8 cellular contexts compared by ENCODE assay signal in the genomic region with DNA sequence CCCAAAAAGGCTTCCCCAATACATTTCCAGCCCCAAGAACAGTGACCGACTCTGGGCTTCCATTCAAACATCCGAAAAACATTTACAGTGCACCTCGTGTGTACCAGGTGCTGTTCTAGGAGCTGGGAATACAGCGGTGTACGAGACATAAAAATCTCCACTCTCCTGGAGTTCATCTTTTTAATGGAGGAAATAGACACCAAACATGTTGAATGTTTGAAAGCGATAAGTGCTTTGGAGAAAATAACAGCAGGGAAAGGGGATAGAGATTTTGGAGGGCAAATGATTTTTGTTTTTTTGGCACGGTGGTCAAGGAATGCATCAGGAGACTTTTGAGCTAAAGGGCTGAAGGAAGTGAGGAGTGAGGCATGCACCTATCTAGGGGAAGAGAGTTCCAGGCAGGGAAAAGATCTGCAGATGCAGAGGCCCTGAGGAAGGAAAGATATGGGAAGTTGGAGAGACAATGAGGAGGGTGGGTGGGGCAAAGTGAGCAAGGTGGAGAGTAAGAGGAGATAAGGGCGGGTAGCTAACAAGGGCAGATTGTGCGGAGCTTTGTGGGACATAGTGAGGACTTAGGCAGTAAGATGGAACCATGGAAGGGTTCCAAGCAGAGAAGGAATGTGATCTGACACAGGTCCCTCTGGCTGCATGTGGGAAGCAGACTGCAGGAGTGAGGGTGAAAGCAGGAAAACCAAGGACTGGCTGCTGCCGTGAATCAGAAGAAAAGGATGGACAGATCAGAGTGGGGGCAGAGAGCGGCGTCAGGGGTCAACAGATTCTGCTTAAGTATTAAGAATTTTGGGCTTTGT. TPM values are rescaled to one million over a fixed set of nuclear protein-coding genes. Genes with fewer than 3 reads are reported as not detected.
DNase-seq lines count a peak whose midpoint lies in the region; ATAC-seq and TF ChIP-seq lines count a peak whose summit lies in the region.

No MANE protein-coding gene starts in this region.

- intact Hi-C loops in esophagus squamous epithelium (cut with DNase I) (loop anchor here (10.0 kb wide), 1 partner anchor 52 kb away; no protein-coding TSS in a partner anchor), ovary (cut with DNase I) (loop anchor here in 2 of 4 donors (10.0 kb wide), 1 partner anchor 292 kb away; no protein-coding TSS in a partner anchor)

- H3K4me3 ChIP-seq in GM12875 (ENCODE audit: low read depth, low read length) (peak overlapping the region; percentile 95), SJCRH30 (peak overlapping the region; percentile 90), esophagus squamous epithelium (peak overlapping the region; percentile 63 to 92 (median 78)), ovary (peak overlapping the region; percentile 87)

- H3K9me3 ChIP-seq in SJCRH30 (replicated peaks) (no peaks in the 10 kb centered on the region), esophagus squamous epithelium (no peaks in the 10 kb centered on the region), ovary (no peaks in the 10 kb centered on the region)

- 49 to 53% methylated on average over 9 to 12 of the region's 12 CpGs for WGBS in esophagus squamous epithelium, 2 donors
- WGBS in ovary, 3 donors = 28 to 34% (median 29%) methylated on average over 12 of the region's 12 CpGs

- H3K27ac ChIP-seq in SJCRH30 = peak overlapping the region; percentile 81
- peak overlapping the region; percentile 80 to 91 (median 88) for H3K27ac ChIP-seq in esophagus squamous epithelium
- peak overlapping the region; percentile 67 to 81 for H3K27ac ChIP-seq in ovary

- TF ChIP-seq EP300 in ovary (IDR thresholded peaks at IDR 0.05) = no peak

- no peak for ATAC-seq in GM18907 (IDR thresholded peaks at IDR 0.05; ENCODE audit: unreplicated experiment)
- no peak for ATAC-seq in HG03039 (IDR thresholded peaks at IDR 0.05; ENCODE audit: unreplicated experiment)

- DNase-seq in SJCRH30 (peak in 1 of 2 experiments; percentile 52), esophagus squamous epithelium (lab: John Stamatoyannopoulos, UW) (no peak), ovary (no peak), retina (no peak), HEK293T (ENCODE audit: extremely low spot score) (no peak)

- POLR2A ChIA-PET in HEK293T (lab: Yijun Ruan, JAX) = interaction anchor here (1.0 to 3.6 kb wide), 10 partner anchors 8 to 124 kb away, joined by 3 to 27 read pairs (median 4); a partner anchor contains a TSS

- H3K4me1 ChIP-seq in SJCRH30 = peaks cover 29% of the 10 kb centered on the region
- peaks cover 6 to 50% (median 35%) of the 10 kb centered on the region in 3 donors for H3K4me1 ChIP-seq in esophagus squamous epithelium
- peaks cover 3% of the 10 kb centered on the region for H3K4me1 ChIP-seq in ovary (ENCODE audit: insufficient read depth)

- CTCF ChIA-PET in HEK293T (lab: Yijun Ruan, JAX) = interaction anchor here (0.5 to 1.4 kb wide), 2 partner anchors 21 to 54 kb away, joined by 3 read pairs; no protein-coding TSS in a partner anchor

- TF ChIP-seq POLR2A in esophagus squamous epithelium (IDR thresholded peaks at IDR 0.05) (no peak), ovary (IDR thresholded peaks at IDR 0.05) (no peak)

- H3K36me3 ChIP-seq in SJCRH30 (no peaks in the 10 kb centered on the region; the same call in 1 of the 2 replicates), esophagus squamous epithelium (no peaks in the 10 kb centered on the region), ovary (no peaks in the 10 kb centered on the region)

- TF ChIP-seq CTCF in GM12875 (IDR thresholded peaks at IDR 0.05; ENCODE audit: borderline replicate concordance, insufficient read depth, low read depth, low read length) (no peak), esophagus squamous epithelium (IDR thresholded peaks at IDR 0.05) (no peak), ovary (IDR thresholded peaks at IDR 0.05) (no peak)

- H3K27me3 ChIP-seq in SJCRH30 = no peaks in the 10 kb centered on the region
- H3K27me3 ChIP-seq in esophagus squamous epithelium = no peaks in the 10 kb centered on the region
- no peaks in the 10 kb centered on the region for H3K27me3 ChIP-seq in ovary

TF ChIP-seq in HEK293T, 16 proteins besides CTCF, POLR2A, EP300 and RAD21:
- TF ChIP-seq ZNF384 (IDR thresholded peaks at IDR 0.05) (no peak), NFRKB (IDR thresholded peaks at IDR 0.05) (no peak), HDGF (IDR thresholded peaks at IDR 0.05; ENCODE audit: borderline replicate concordance) (no peak), BHLHE40 (IDR thresholded peaks at IDR 0.05; ENCODE audit: borderline replicate concordance) (no peak), SP1 (IDR thresholded peaks at IDR 0.05) (no peak), L3MBTL2 (conservative IDR thresholded peaks at IDR 0.05) (no peak), FOXM1 (IDR thresholded peaks at IDR 0.05; ENCODE audit: borderline replicate concordance) (no peak)

RNA-seq across cellular contexts. Expression of a gene that starts 0.7 kb away (rescaled TPM):
- 569 and 597 TPM in 2 replicates for total RNA-seq in SJCRH30 (2014; rRNA removed; shearing (Covaris generic))
- 100 to 1,000 TPM; 184 to 226 (median 193) TPM for total RNA-seq in esophagus squamous epithelium
- total RNA-seq in ovary = 100 to 1,000 TPM; 218 to 494 (median 369) TPM
- polyA plus RNA-seq in ovary = 100 to 1,000 TPM; 378 to 532 TPM

RNA-seq across cellular contexts. Expression of a gene that starts 12.9 kb away (rescaled TPM):
- total RNA-seq in SJCRH30 (2014; rRNA removed; shearing (Covaris generic)) = 14.4 and 15.2 TPM in 2 replicates
- 10 to 100 TPM in 1 of 4 donors, 1 to 10 TPM in 3; 3.9 to 12.6 (median 6.3) TPM for total RNA-seq in esophagus squamous epithelium
- 10 to 100 TPM; 10.1 to 17.8 (median 13.4) TPM for total RNA-seq in ovary
- 10 to 100 TPM; 18.1 to 31.0 TPM for polyA plus RNA-seq in ovary
